17 cellular contexts compared by ENCODE assay signal in the genomic region with DNA sequence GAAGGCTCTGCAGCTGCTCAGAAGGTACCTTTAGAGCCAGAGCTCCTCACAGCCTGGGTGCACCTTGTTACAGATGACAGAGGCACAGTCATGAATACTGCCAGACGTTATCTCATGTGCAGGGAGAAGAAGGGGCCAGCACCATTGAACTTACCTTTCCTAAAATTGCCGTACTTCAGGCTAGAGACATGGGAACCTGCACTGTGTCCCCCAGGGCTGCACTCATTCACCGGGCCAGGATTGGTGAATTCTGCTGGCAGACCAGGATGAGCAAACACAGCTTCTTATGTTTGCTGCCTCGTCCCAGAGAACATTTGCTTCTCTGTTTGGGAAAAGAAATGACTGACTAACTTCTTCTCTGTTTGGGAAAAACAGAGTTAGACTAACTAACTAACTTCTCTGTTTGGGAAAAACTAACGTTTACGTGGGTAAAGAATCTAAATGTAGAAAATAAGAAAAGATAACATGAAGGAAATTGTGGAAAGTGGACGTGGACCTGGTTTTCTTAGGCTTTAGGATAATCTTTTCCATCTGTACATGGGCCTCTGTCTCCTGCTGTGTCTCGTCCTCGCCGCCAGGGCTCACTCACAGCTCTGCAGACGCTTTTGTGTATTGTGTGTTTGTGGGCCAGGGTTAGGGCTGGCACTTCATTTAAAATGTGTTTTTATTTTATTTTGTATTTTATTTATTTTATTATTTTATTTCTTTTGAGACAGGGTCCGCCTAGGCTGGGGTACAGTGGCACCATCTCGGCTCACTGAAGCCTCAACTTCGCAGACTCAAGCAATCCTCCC. TPM values are rescaled to one million over a fixed set of nuclear protein-coding genes. Genes with fewer than 3 reads are reported as not detected.
A peak's percentile ranks its signal among the peaks of the same experiment; 100 is the strongest.
DNase-seq lines count a peak whose midpoint lies in the region; TF ChIP-seq lines count a peak whose summit lies in the region.
"Had no signal": no experiment of that assay in that cellular context is flagged by ENCODE, and none has a peak within 500 bp of the region (broad histone marks: within the 10 kb centered on the region; RNA-seq: fewer than 3 reads in every experiment).

No MANE protein-coding gene starts in this region.

- H3K4me3 ChIP-seq in BJ (ENCODE audit: low read depth, low read length), result no peak overlapping the region
- no peak overlapping the region for H3K4me3 ChIP-seq in epithelial cell of esophagus (ENCODE audit: low read length)
- H3K4me3 ChIP-seq: body of pancreas, gastroesophageal sphincter had no signal

- no peaks in the 10 kb centered on the region for H3K27me3 Mint-ChIP-seq in osteocyte (ENCODE audit: unreplicated experiment)
- H3K27me3 Mint-ChIP-seq: activated naive CD8-positive, alpha-beta T cell had no signal

- peaks cover 4% of the 10 kb centered on the region for H3K4me1 Mint-ChIP-seq in osteocyte (ENCODE audit: unreplicated experiment)

- no peak for DNase-seq in BJ (ENCODE audit: low read depth)
- DNase-seq in RPMI8226, result peak; percentile 40
- no peak for DNase-seq in epithelial cell of esophagus (ENCODE audit: low read depth)
- peak; percentile 59 for DNase-seq in osteocyte (ENCODE audit: extremely low spot score, unreplicated experiment)
- no peak for DNase-seq in NCI-H345 treated with DMSO at 0.1 percent for 48 hours (lab: John Stamatoyannopoulos, UW; ENCODE audit: unreplicated experiment)
- no peak for DNase-seq in midbrain (lab: John Stamatoyannopoulos, UW)
- DNase-seq in COLO829 (ENCODE audit: low spot score), result no peak
- DNase-seq: BE2C, body of pancreas, NCI-H1417 treated with DMSO at 0.1 percent for 48 hours, retina, SHP77 had no signal

- no peaks in the 10 kb centered on the region for H3K27me3 ChIP-seq in BJ (ENCODE audit: control insufficient read depth, insufficient read depth, low read length)
- H3K27me3 ChIP-seq: BE2C, body of pancreas had no signal

- CTCF ChIA-PET in BJ (lab: Yijun Ruan, JAX), result interaction anchor here (0.6 to 3.0 kb wide), 9 partner anchors 8 to 242 kb away, joined by 3 to 30 read pairs (median 3); no protein-coding TSS in a partner anchor

- peak overlapping the region; percentile 52 for H3K27ac Mint-ChIP-seq in osteocyte (ENCODE audit: unreplicated experiment)
- H3K27ac Mint-ChIP-seq: activated naive CD8-positive, alpha-beta T cell; stimulated activated effector memory CD8-positive, alpha-beta T cell treated with anti-CD3 and anti-CD28 coated beads, Interleukin-12 subunit alpha, Interleukin-12 subunit beta, amount 100 ng/mL, for 72 hours; T-helper 1 cell treated with Interleukin-12 subunit alpha and Interleukin-12 subunit beta and Interleukin-4 antibody, amounts not matched to agents 30 μg/mL and 1 μg/mL, for 36 hours had no signal

- H3K9me3 Mint-ChIP-seq in osteocyte (ENCODE audit: unreplicated experiment), result no peaks in the 10 kb centered on the region
- H3K9me3 Mint-ChIP-seq: stimulated activated effector memory CD8-positive, alpha-beta T cell treated with anti-CD3 and anti-CD28 coated beads, Interleukin-12 subunit alpha, Interleukin-12 subunit beta, amount 100 ng/mL, for 72 hours; T-helper 1 cell treated with Interleukin-12 subunit alpha and Interleukin-12 subunit beta and Interleukin-4 antibody, amounts not matched to agents 30 μg/mL and 1 μg/mL, for 36 hours had no signal

- peaks cover 10% of the 10 kb centered on the region for H3K36me3 ChIP-seq in BJ (ENCODE audit: control insufficient read depth, insufficient read depth, low read length)
- H3K36me3 ChIP-seq: BE2C, neutrophil had no signal

- H3K36me3 Mint-ChIP-seq in osteocyte (ENCODE audit: unreplicated experiment), result no peaks in the 10 kb centered on the region
- H3K36me3 Mint-ChIP-seq: activated naive CD8-positive, alpha-beta T cell; stimulated activated effector memory CD8-positive, alpha-beta T cell treated with anti-CD3 and anti-CD28 coated beads, Interleukin-12 subunit alpha, Interleukin-12 subunit beta, amount 100 ng/mL, for 72 hours had no signal

- POLR2A ChIA-PET in BJ (lab: Charles Lee), result no interaction called here

- no peak overlapping the region for H3K4me3 Mint-ChIP-seq in osteocyte (ENCODE audit: unreplicated experiment)
- H3K4me3 Mint-ChIP-seq: activated naive CD8-positive, alpha-beta T cell; stimulated activated effector memory CD8-positive, alpha-beta T cell treated with anti-CD3 and anti-CD28 coated beads, Interleukin-12 subunit alpha, Interleukin-12 subunit beta, amount 100 ng/mL, for 72 hours; T-helper 1 cell treated with Interleukin-12 subunit alpha and Interleukin-12 subunit beta and Interleukin-4 antibody, amounts not matched to agents 30 μg/mL and 1 μg/mL, for 36 hours had no signal

- TF ChIP-seq CTCF in BJ (IDR thresholded peaks at IDR 0.05; ENCODE audit: insufficient read depth, low read depth, low read length) (peak; percentile 55), epithelial cell of esophagus (IDR thresholded peaks at IDR 0.05; ENCODE audit: insufficient read depth, low read depth, low read length, missing control alignments) (peak; percentile 11), osteocyte (IDR thresholded peaks at IDR 0.05) (peak; percentile 57)

RNA-seq across cellular contexts. Expression of a gene that starts 9.9 kb away (rescaled TPM):
- polyA plus RNA-seq in BJ (2011; rRNA removed), result 2.9 and 3.8 TPM in 2 replicates
- polyA minus RNA-seq in BJ (2011; rRNA and poly(A)+ RNA removed), result 2.8 and 6.9 TPM in 2 replicates
- 15.2 and 16.1 TPM in 2 replicates for total RNA-seq in osteocyte

RNA-seq across cellular contexts. Expression of a gene that starts 52.1 kb away (rescaled TPM):
- polyA plus RNA-seq in BJ (2011; rRNA removed), result 1.2 and 2.8 TPM in 2 replicates
- polyA minus RNA-seq in BJ (2011; rRNA and poly(A)+ RNA removed), result 1.8 and 2.7 TPM in 2 replicates
- total RNA-seq in osteocyte, result 8.1 TPM in 2 replicates

Comparison
In these comparisons a context has a peak if more than half of its experiments do, and no peak if none do; other contexts are left out.
1. DNase-seq: peak in RPMI8226 (single experiment) and osteocyte (single experiment); none in BJ (single experiment), epithelial cell of esophagus (single experiment), NCI-H345 treated with DMSO at 0.1 percent for 48 hours (single experiment), midbrain (single experiment) and COLO829 (single experiment).
2. Peak in every context shown above with its lines, with median percentiles within 50 percentile points of each other: CTCF ChIP-seq.